ENCODE assay signal across 23 cellular contexts in genomic region chr6:126064994-126065401, GRCh38.
DNase-seq lines count a peak whose midpoint lies in the region; ATAC-seq and TF ChIP-seq lines count a peak whose summit lies in the region.
"Had no signal": no experiment of that assay in that cellular context is flagged by ENCODE, and none has a peak within 500 bp of the region (broad histone marks: within the 10 kb centered on the region; RNA-seq: fewer than 3 reads in every experiment).

No MANE protein-coding gene starts in this region.

- H3K9me3 ChIP-seq in cardiac muscle cell (ENCODE audit: low read depth) (no peaks in the 10 kb centered on the region), mucosa of stomach (ENCODE audit: control insufficient read depth, low read length) (no peaks in the 10 kb centered on the region)
- H3K9me3 ChIP-seq: A549; BLaER1 treated with 17β-estradiol and CSF1 and Interleukin-3, amounts not matched to agents 10 nM and 100 nM; MG63 had no signal

- peak in 1 of 2 donors; percentile 26 for DNase-seq in cardiac muscle cell (ENCODE audit: low read depth in 1 of 2, low spot score in 1 of 2)
- DNase-seq in left ventricle myocardium superior, result no peak
- DNase-seq in NCI-H345 (lab: John Stamatoyannopoulos, UW), result no peak
- no peak for DNase-seq in GDM1 (lab: John Stamatoyannopoulos, UW)
- no peak for DNase-seq in globus pallidus (ENCODE audit: low spot score)
- DNase-seq: activated naive CD4-positive, alpha-beta T cell treated with anti-CD3 and anti-CD28 coated beads, Interleukin-2, amount 10 ng/mL, durations not matched to agents 7 days and 5 days; activated T-cell treated with anti-CD3 and anti-CD28 coated beads, Interleukin-2, amount 50 U/mL, for 48 hours; aorta; effector CD4-positive, alpha-beta T cell; MG63; NCI-H1436; NCI-H2171; NCI-H774; PC-3; SHP77 treated with DMSO at 0.1 percent for 48 hours; stimulated activated CD4-positive, alpha-beta T cell treated with anti-CD3 and anti-CD28 coated beads, Interleukin-4, amount 100 ng/mL, for 1 hour; T-helper 2 cell had no signal

- intact Hi-C loops in left ventricle myocardium superior (cut with micrococcal nuclease), result no loop called here

- H3K4me3 ChIP-seq in cardiac muscle cell (no peak overlapping the region), mucosa of stomach (ENCODE audit: low read length) (no peak overlapping the region)
- H3K4me3 ChIP-seq: A549; BLaER1 treated with 17β-estradiol and CSF1 and Interleukin-3, amounts not matched to agents 10 nM and 100 nM; MG63 had no signal

- no peaks in the 10 kb centered on the region for H3K36me3 ChIP-seq in cardiac muscle cell
- no peaks in the 10 kb centered on the region for H3K36me3 ChIP-seq in mucosa of stomach (ENCODE audit: control insufficient read depth, insufficient read depth, low read length)
- H3K36me3 ChIP-seq: BLaER1 treated with 17β-estradiol and CSF1 and Interleukin-3, amounts not matched to agents 10 nM and 100 nM; MG63 had no signal

- no peak for TF ChIP-seq CTCF in cardiac muscle cell (IDR thresholded peaks at IDR 0.05; ENCODE audit: low read depth, low read length)
- no peak for TF ChIP-seq CTCF in VCaP (conservative IDR thresholded peaks at IDR 0.05)

- H3K27me3 ChIP-seq in cardiac muscle cell (no peaks in the 10 kb centered on the region), mucosa of stomach (ENCODE audit: control insufficient read depth, insufficient read depth, low read length) (no peaks in the 10 kb centered on the region)
- H3K27me3 ChIP-seq: BLaER1 treated with 17β-estradiol and CSF1 and Interleukin-3, amounts not matched to agents 10 nM and 100 nM; MG63 had no signal

- peak overlapping the region; percentile 53 for H3K27ac ChIP-seq in cardiac muscle cell
- peak overlapping the region; percentile 63 for H3K27ac ChIP-seq in VCaP

- ATAC-seq in left ventricle myocardium superior (no peak), esophagus mucosa (no peak)
- ATAC-seq: A549; activated CD4-positive, CD25-positive, alpha-beta regulatory T cell treated with anti-CD3 and anti-CD28 coated beads, Interleukin-2, amount 50 U/mL, for 24 hours; PC-3 had no signal

- H3K4me1 ChIP-seq in cardiac muscle cell (ENCODE audit: low read depth), result peaks cover 23% of the 10 kb centered on the region
- H3K4me1 ChIP-seq in mucosa of stomach (ENCODE audit: control insufficient read depth, insufficient read depth, low read length), result peaks cover 21% of the 10 kb centered on the region

- H3K9ac ChIP-seq in mucosa of stomach (ENCODE audit: low read length), result peak overlapping the region; percentile 5
- H3K9ac ChIP-seq: BLaER1 treated with 17β-estradiol and CSF1 and Interleukin-3, amounts not matched to agents 10 nM and 100 nM had no signal
